Comparison of ENCODE assay signal across 12 cellular contexts in the genomic region with DNA sequence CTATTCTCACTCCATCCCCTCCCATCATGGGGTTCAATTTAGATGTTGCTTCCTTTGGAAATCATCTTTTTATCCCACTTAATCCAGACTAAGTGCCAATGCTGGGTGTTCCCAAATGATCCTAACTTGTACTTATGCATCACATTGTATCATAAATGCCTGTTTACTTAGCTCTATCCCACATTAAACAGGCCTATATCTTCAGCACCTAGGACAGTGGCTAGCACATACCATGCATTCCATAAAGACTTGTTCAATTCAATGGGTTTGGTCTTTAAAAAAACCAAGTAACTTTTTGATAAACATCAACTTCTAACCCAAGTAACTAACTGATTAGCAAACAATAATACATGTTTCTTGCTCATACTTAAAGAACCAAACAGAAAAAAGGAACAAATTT. TPM values are rescaled to one million over a fixed set of nuclear protein-coding genes. Genes with fewer than 3 reads are reported as not detected.
DNase-seq lines count a peak whose midpoint lies in the region; ATAC-seq and TF ChIP-seq lines count a peak whose summit lies in the region.
"Had no signal": no experiment of that assay in that cellular context is flagged by ENCODE, and none has a peak within 500 bp of the region (broad histone marks: within the 10 kb centered on the region; RNA-seq: fewer than 3 reads in every experiment).

No MANE protein-coding gene starts in this region.

- in situ Hi-C loops in Caki2 (cut with HindIII; ENCODE audit: low pct_unique_long_range_greater_than_20kb, low sequenced_read_pairs) = no loop called here
- in situ Hi-C loops in astrocyte of the spinal cord (cut with HindIII; ENCODE audit: low sequenced_read_pairs) = no loop called here

- H3K4me3 ChIP-seq in Jurkat, Clone E6-1 (ENCODE audit: low read length) = no peak overlapping the region
- H3K4me3 ChIP-seq in astrocyte of the spinal cord (ENCODE audit: low read depth, low read length) = no peak overlapping the region
- H3K4me3 ChIP-seq in coronary artery = no peak overlapping the region
- no peak overlapping the region for H3K4me3 ChIP-seq in uterus

- intact Hi-C loops in uterus (cut with DNase I; ENCODE audit: low total_unique reads) = no loop called here

- no peaks in the 10 kb centered on the region for H3K27me3 ChIP-seq in uterus

- no peaks in the 10 kb centered on the region for H3K36me3 ChIP-seq in uterus

- H3K27ac ChIP-seq in coronary artery = no peak overlapping the region
- H3K27ac ChIP-seq in uterus = no peak overlapping the region

- TF ChIP-seq CTCF in astrocyte of the spinal cord (IDR thresholded peaks at IDR 0.05; ENCODE audit: low read depth, low read length) = no peak
- no peak for TF ChIP-seq CTCF in coronary artery (IDR thresholded peaks at IDR 0.05)
- no peak for TF ChIP-seq CTCF in uterus (IDR thresholded peaks at IDR 0.05)

- DNase-seq in Caki2 (ENCODE audit: low read depth) (peak; percentile 30), astrocyte of the spinal cord (ENCODE audit: low read depth, low spot score) (peak; percentile 42), iris pigment epithelial cell (ENCODE audit: low read depth) (peak; percentile 46), NCI-H1436 treated with DMSO at 0.1 percent for 48 hours (lab: John Stamatoyannopoulos, UW) (no peak), coronary artery (ENCODE audit: low spot score) (no peak), uterus (no peak)
- peak; percentile 12 for DNase-seq in Jurkat, Clone E6-1 (ENCODE audit: low read depth, low spot score)
- DNase-seq: CD4-positive, alpha-beta T cell; effector memory CD4-positive, alpha-beta T cell; nephron progenitor cell; stimulated activated naive CD8-positive, alpha-beta T cell treated with anti-CD3 and anti-CD28 coated beads, Interleukin-15, Interleukin-2, amounts not matched to agents 100 U/mL and 50 U/mL, for 24 hours had no signal

- no peak for TF ChIP-seq POLR2A in uterus (IDR thresholded peaks at IDR 0.05)

- H3K4me1 ChIP-seq in uterus = no peaks in the 10 kb centered on the region

- no peaks in the 10 kb centered on the region for H3K9me3 ChIP-seq in uterus

- no peak for ATAC-seq in GM21529 (IDR thresholded peaks at IDR 0.05; ENCODE audit: unreplicated experiment)
- ATAC-seq: stimulated activated naive CD8-positive, alpha-beta T cell treated with anti-CD3 and anti-CD28 coated beads, Interleukin-15, Interleukin-2, amounts not matched to agents 100 U/mL and 50 U/mL, for 24 hours had no signal

RNA-seq across cellular contexts. Expression of a gene that starts 40.6 kb away (rescaled TPM):
- 4.9 and 16.9 TPM in 2 replicates for total RNA-seq in Caki2 (2014; rRNA removed; shearing (Covaris generic); ENCODE audit: low replicate concordance)
- polyA plus RNA-seq in Jurkat, Clone E6-1 (2012; ENCODE audit: insufficient read depth, insufficient read length) = 17.5 TPM
- 100 to 1,000 TPM in 1 of 4 donors, 10 to 100 TPM in 3; 26.5 to 121 (median 82.3) TPM for total RNA-seq in uterus

RNA-seq across cellular contexts. Expression of a gene that starts 41.0 kb away (rescaled TPM):
- total RNA-seq in Caki2 (2014; rRNA removed; shearing (Covaris generic); ENCODE audit: low replicate concordance) = 6.8 and 21.1 TPM in 2 replicates
- polyA plus RNA-seq in Jurkat, Clone E6-1 (2012; ENCODE audit: insufficient read depth, insufficient read length) = 36.9 TPM
- total RNA-seq in uterus = 10 to 100 TPM; 10.9 to 31.5 (median 28.1) TPM

Comparison
In these comparisons a context has a peak if more than half of its experiments do, and no peak if none do; other contexts are left out.
1. DNase-seq: peak in Caki2 (single experiment), Jurkat, Clone E6-1 (single experiment), astrocyte of the spinal cord (single experiment) and iris pigment epithelial cell (single experiment); none in NCI-H1436 treated with DMSO at 0.1 percent for 48 hours (single experiment), coronary artery (single experiment) and uterus (0 of 2).